8 cellular contexts compared by ENCODE assay signal in the genomic region with DNA sequence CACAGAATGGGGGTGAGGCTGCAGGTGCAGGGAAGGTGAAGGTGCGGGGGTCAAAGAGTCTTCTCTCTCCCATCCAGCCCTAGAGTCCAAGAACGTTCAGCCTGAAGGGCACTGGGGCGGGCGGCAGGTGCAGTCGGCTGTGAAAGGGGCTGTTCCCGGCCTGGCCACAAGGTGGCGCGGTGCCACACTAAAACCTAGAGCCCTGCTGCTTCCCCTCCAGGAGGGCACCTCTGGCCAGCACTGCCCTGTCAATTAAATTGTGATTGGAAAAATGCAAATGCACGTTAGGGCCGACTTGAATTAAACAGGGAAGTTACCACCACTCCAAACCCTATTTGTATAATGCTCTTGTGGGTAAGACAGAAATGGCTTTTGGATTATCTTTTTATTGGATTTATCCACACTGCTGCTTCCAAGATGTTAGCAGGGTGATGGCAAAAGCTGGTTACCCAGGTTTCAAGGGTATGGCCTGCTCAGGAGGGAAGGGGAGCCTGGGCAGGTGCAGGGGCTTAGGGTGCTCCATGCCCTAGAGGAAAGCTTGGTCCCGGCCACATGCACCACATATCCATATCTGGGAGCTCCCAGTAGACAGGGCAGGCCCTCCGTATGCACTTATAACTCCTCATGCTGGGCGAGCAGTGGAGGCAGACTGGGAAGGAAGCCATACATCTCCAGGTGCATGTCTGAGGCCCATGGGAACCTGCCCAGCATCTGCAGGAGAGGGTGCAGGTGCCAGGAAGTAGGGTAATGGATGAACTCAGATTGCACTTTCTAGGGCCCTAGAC.
A peak's percentile ranks its signal among the peaks of the same experiment; 100 is the strongest.
DNase-seq lines count a peak whose midpoint lies in the region; FAIRE-seq and TF ChIP-seq lines count a peak whose summit lies in the region.

No MANE protein-coding gene starts in this region.

- H3K23ac ChIP-seq in neuronal stem cell (ENCODE audit: low read depth, low read length, poor library complexity), result peak overlapping the region; percentile 22

- no peak overlapping the region for H3K14ac ChIP-seq in neuronal stem cell (ENCODE audit: low read length)

- H3K79me1 ChIP-seq in neuronal stem cell (ENCODE audit: low read depth, low read length), result no peaks in the 10 kb centered on the region

- no peak overlapping the region for H3K4me3 Mint-ChIP-seq in activated T-helper 1 cell treated with anti-CD3 and anti-CD28 coated beads, Interleukin-12 subunit alpha, Interleukin-12 subunit beta, Interleukin-2, Interleukin-4 antibody, amounts not matched to agents 30 ng/mL and 10 ng/mL and 1 ng/mL, durations not matched to agents 14 hours and 24 hours and 36 hours

- H3K27ac Mint-ChIP-seq in activated T-helper 1 cell treated with anti-CD3 and anti-CD28 coated beads, Interleukin-12 subunit alpha, Interleukin-12 subunit beta, Interleukin-2, Interleukin-4 antibody, amounts not matched to agents 30 ng/mL and 10 ng/mL and 1 ng/mL, durations not matched to agents 14 hours and 24 hours and 36 hours, result no peak overlapping the region

- H4K20me1 ChIP-seq in KMS-11 (ENCODE audit: insufficient read depth), result no peaks in the 10 kb centered on the region

- no peaks in the 10 kb centered on the region for H3K79me2 ChIP-seq in KMS-11 (ENCODE audit: insufficient read depth, low read depth)

- WGBS in neuronal stem cell (ENCODE audit: extremely low coverage in 2 of 2, insufficient read length in 2 of 2, insufficient replicate concordance in 1 of 2), 2 donors, result no CpG with 5 or more reads among the region's 13 CpGs

- no peaks in the 10 kb centered on the region for H3K4me1 ChIP-seq in KMS-11 (ENCODE audit: low read depth, poor library complexity, severe bottlenecking)
- H3K4me1 ChIP-seq in neuronal stem cell (ENCODE audit: control insufficient read depth in 2 of 2, insufficient read depth in 1 of 2, low read depth in 1 of 2, low read length in 2 of 2), result no peaks in the 10 kb centered on the region
- peaks cover 70% of the 10 kb centered on the region for H3K4me1 ChIP-seq in stomach smooth muscle (ENCODE audit: control insufficient read depth, insufficient read depth, low read length)

- H3K9me3 ChIP-seq in neuronal stem cell (replicated peaks in 1 of 2; ENCODE audit: control insufficient read depth in 2 of 2, insufficient read depth in 1 of 2, low read depth in 1 of 2, low read length in 2 of 2) (peaks cover 0 to 2% of the 10 kb centered on the region in 2 donors), stomach smooth muscle (ENCODE audit: control insufficient read depth in 2 of 2, low read length in 2 of 2) (no peaks in the 10 kb centered on the region)

- no peak overlapping the region; the same call in 1 of the 2 replicates for H2AFZ ChIP-seq in KMS-11 (ENCODE audit: low read depth)
- H2AFZ ChIP-seq in neuronal stem cell (ENCODE audit: low read length), result no peak overlapping the region

- DNase-seq in NCI-H1436 (lab: John Stamatoyannopoulos, UW) (peak; percentile 70), NCI-H1436 treated with DMSO at 0.1 percent for 48 hours (lab: John Stamatoyannopoulos, UW) (no peak), RCC 7860 (ENCODE audit: low spot score) (peak; percentile 32), fibroblast of the aortic adventitia (ENCODE audit: low read depth) (peak; percentile 59), neuronal stem cell (ENCODE audit: low spot score) (peak; percentile 64)
- DNase-seq in activated T-helper 1 cell treated with anti-CD3 and anti-CD28 coated beads, Interleukin-12 subunit alpha, Interleukin-12 subunit beta, Interleukin-2, Interleukin-4 antibody, amounts not matched to agents 30 ng/mL and 10 ng/mL and 1 ng/mL, durations not matched to agents 14 hours and 24 hours and 36 hours (ENCODE audit: low spot score), result peak; percentile 50

- no peaks in the 10 kb centered on the region for H3K9me3 Mint-ChIP-seq in activated T-helper 1 cell treated with anti-CD3 and anti-CD28 coated beads, Interleukin-12 subunit alpha, Interleukin-12 subunit beta, Interleukin-2, Interleukin-4 antibody, amounts not matched to agents 30 ng/mL and 10 ng/mL and 1 ng/mL, durations not matched to agents 14 hours and 24 hours and 36 hours

- no peak overlapping the region for H2BK15ac ChIP-seq in neuronal stem cell (ENCODE audit: low read length)

- no peak overlapping the region for H4K8ac ChIP-seq in neuronal stem cell (ENCODE audit: low read depth, low read length)

- intact Hi-C loops in activated T-helper 1 cell treated with anti-CD3 and anti-CD28 coated beads, Interleukin-12 subunit alpha, Interleukin-12 subunit beta, Interleukin-2, Interleukin-4 antibody, amounts not matched to agents 30 ng/mL and 10 ng/mL and 1 ng/mL, durations not matched to agents 14 hours and 24 hours and 36 hours (cut with micrococcal nuclease), result loop anchor here (1.0 to 5.0 kb wide), 3 partner anchors 160 to 393 kb away; no protein-coding TSS in a partner anchor

- no peaks in the 10 kb centered on the region for H3K36me3 ChIP-seq in KMS-11 (ENCODE audit: insufficient read depth)
- no peaks in the 10 kb centered on the region for H3K36me3 ChIP-seq in neuronal stem cell (replicated peaks in 1 of 2; ENCODE audit: control insufficient read depth in 2 of 2, insufficient read depth in 2 of 2, low read length in 2 of 2)
- H3K36me3 ChIP-seq in stomach smooth muscle (ENCODE audit: control insufficient read depth in 2 of 2, insufficient read depth in 2 of 2, low read length in 2 of 2), result peaks cover 16 to 27% of the 10 kb centered on the region in 2 donors

- H3K27ac ChIP-seq in KMS-11, result no peak overlapping the region
- H3K27ac ChIP-seq in neuronal stem cell (replicated peaks; ENCODE audit: low read length), result no peak overlapping the region
- H3K27ac ChIP-seq in stomach smooth muscle (ENCODE audit: low read length), result peak overlapping the region; percentile 84

- no peak overlapping the region for H3K4me3 ChIP-seq in KMS-11 (IDR thresholded peaks at IDR 0.05; ENCODE audit: insufficient read depth, low read depth, low read length)
- H3K4me3 ChIP-seq in fibroblast of the aortic adventitia (ENCODE audit: low read depth, low read length), result no peak overlapping the region
- no peak overlapping the region for H3K4me3 ChIP-seq in neuronal stem cell (ENCODE audit: low read length in 2 of 2)
- H3K4me3 ChIP-seq in stomach smooth muscle (ENCODE audit: low read length in 2 of 2), result peak overlapping the region in 1 of 2 donors; percentile 22

- TF ChIP-seq CTCF in KMS-11 (conservative IDR thresholded peaks at IDR 0.05; ENCODE audit: low read depth, low read length) (peak; percentile 96), fibroblast of the aortic adventitia (IDR thresholded peaks at IDR 0.05; ENCODE audit: insufficient read depth, low read length) (peak; percentile 93)

- no peak overlapping the region for H4K91ac ChIP-seq in neuronal stem cell (ENCODE audit: low read depth, low read length, poor library complexity)

- peaks cover 2% of the 10 kb centered on the region for H3K27me3 Mint-ChIP-seq in activated T-helper 1 cell treated with anti-CD3 and anti-CD28 coated beads, Interleukin-12 subunit alpha, Interleukin-12 subunit beta, Interleukin-2, Interleukin-4 antibody, amounts not matched to agents 30 ng/mL and 10 ng/mL and 1 ng/mL, durations not matched to agents 14 hours and 24 hours and 36 hours (ENCODE audit: insufficient read depth)

- H2BK120ac ChIP-seq in neuronal stem cell (ENCODE audit: low read depth, low read length), result no peak overlapping the region

- H3K27me3 ChIP-seq in KMS-11 (ENCODE audit: insufficient read depth, low read depth) (peaks cover 3% of the 10 kb centered on the region; the same call in 1 of the 2 replicates), neuronal stem cell (ENCODE audit: control insufficient read depth in 3 of 3, insufficient read depth in 3 of 3, low read depth in 1 of 3, low read length in 3 of 3) (peaks cover 0 to 37% (median 2%) of the 10 kb centered on the region in 3 experiments), stomach smooth muscle (ENCODE audit: control insufficient read depth in 1 of 2, insufficient read depth in 2 of 2, low read length in 2 of 2) (no peaks in the 10 kb centered on the region)

- H3K4me2 ChIP-seq in KMS-11 (no peak overlapping the region), neuronal stem cell (ENCODE audit: insufficient read depth, low read length, poor library complexity, severe bottlenecking) (no peak overlapping the region)

- H2BK5ac ChIP-seq in neuronal stem cell (ENCODE audit: low read length), result no peak overlapping the region

- H3K4ac ChIP-seq in neuronal stem cell (ENCODE audit: low read length), result no peak overlapping the region

- no peaks in the 10 kb centered on the region for H3K4me1 Mint-ChIP-seq in activated T-helper 1 cell treated with anti-CD3 and anti-CD28 coated beads, Interleukin-12 subunit alpha, Interleukin-12 subunit beta, Interleukin-2, Interleukin-4 antibody, amounts not matched to agents 30 ng/mL and 10 ng/mL and 1 ng/mL, durations not matched to agents 14 hours and 24 hours and 36 hours (ENCODE audit: low read depth)

- H3K9ac ChIP-seq in KMS-11 (no peak overlapping the region), neuronal stem cell (ENCODE audit: low read depth, low read length, poor library complexity) (peak overlapping the region; percentile 63), stomach smooth muscle (ENCODE audit: low read length in 2 of 2) (no peak overlapping the region)

- H2BK12ac ChIP-seq in neuronal stem cell (ENCODE audit: low read length), result no peak overlapping the region

- FAIRE-seq in RCC 7860 (lab: Jason Lieb, UNC), result no peak

- no peaks in the 10 kb centered on the region for H3K36me3 Mint-ChIP-seq in activated T-helper 1 cell treated with anti-CD3 and anti-CD28 coated beads, Interleukin-12 subunit alpha, Interleukin-12 subunit beta, Interleukin-2, Interleukin-4 antibody, amounts not matched to agents 30 ng/mL and 10 ng/mL and 1 ng/mL, durations not matched to agents 14 hours and 24 hours and 36 hours (ENCODE audit: low read depth)

- peak overlapping the region; percentile 34 for H2AK5ac ChIP-seq in neuronal stem cell (ENCODE audit: low read depth, low read length)

- H3K18ac ChIP-seq in neuronal stem cell (ENCODE audit: low read length), result peak overlapping the region; percentile 72
